In the genomic region with DNA sequence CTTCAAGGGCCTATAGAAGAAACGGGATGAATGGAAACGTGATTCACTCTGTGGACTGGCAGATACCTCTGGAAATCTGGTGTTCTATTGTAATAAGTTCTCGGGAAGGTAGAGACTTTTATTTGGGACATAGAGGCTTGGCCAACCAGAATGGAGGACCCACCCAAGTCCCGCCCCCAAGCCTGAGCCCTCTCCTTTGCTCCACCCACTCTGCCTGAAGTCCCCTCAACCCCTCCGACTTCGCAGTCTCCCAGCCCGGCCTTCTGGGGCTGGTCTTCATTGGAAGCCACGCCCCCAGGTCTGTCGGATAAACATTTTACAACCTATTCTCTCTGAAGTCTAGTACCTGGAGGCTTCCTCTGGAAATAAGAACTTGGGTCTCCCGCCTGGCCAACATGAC, we compare ENCODE assay signal across 2 cellular contexts.
TF ChIP-seq lines count a peak whose summit lies in the region.

No MANE protein-coding gene starts in this region.

TF ChIP-seq in GM23338, 12 proteins besides CTCF, POLR2A, EP300 and RAD21 (continues in another document):
- TF ChIP-seq CREB1 (CRISPR knock-in tag; IDR thresholded peaks at IDR 0.05; ENCODE audit: low read depth) (no peak), JUNB (IDR thresholded peaks at IDR 0.05; ENCODE audit: unreplicated experiment) (no peak), EZH2phosphoT487 (IDR thresholded peaks at IDR 0.05; ENCODE audit: unreplicated experiment) (no peak), POLR2AphosphoS5 (IDR thresholded peaks at IDR 0.05; ENCODE audit: low read depth) (no peak), EZH2 (IDR thresholded peaks at IDR 0.05; ENCODE audit: low read depth, unreplicated experiment) (no peak), ZNF114 (CRISPR knock-in tag; IDR thresholded peaks at IDR 0.05) (no peak), NANOG (IDR thresholded peaks at IDR 0.05; ENCODE audit: borderline replicate concordance) (no peak)
- TF ChIP-seq, protein P1, sequence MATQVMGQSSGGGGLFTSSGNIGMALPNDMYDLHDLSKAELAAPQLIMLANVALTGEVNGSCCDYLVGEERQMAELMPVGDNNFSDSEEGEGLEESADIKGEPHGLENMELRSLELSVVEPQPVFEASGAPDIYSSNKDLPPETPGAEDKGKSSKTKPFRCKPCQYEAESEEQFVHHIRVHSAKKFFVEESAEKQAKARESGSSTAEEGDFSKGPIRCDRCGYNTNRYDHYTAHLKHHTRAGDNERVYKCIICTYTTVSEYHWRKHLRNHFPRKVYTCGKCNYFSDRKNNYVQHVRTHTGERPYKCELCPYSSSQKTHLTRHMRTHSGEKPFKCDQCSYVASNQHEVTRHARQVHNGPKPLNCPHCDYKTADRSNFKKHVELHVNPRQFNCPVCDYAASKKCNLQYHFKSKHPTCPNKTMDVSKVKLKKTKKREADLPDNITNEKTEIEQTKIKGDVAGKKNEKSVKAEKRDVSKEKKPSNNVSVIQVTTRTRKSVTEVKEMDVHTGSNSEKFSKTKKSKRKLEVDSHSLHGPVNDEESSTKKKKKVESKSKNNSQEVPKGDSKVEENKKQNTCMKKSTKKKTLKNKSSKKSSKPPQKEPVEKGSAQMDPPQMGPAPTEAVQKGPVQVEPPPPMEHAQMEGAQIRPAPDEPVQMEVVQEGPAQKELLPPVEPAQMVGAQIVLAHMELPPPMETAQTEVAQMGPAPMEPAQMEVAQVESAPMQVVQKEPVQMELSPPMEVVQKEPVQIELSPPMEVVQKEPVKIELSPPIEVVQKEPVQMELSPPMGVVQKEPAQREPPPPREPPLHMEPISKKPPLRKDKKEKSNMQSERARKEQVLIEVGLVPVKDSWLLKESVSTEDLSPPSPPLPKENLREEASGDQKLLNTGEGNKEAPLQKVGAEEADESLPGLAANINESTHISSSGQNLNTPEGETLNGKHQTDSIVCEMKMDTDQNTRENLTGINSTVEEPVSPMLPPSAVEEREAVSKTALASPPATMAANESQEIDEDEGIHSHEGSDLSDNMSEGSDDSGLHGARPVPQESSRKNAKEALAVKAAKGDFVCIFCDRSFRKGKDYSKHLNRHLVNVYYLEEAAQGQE (IDR thresholded peaks at IDR 0.05; ENCODE audit: unreplicated experiment): no peak
- TF ChIP-seq, protein P2, sequence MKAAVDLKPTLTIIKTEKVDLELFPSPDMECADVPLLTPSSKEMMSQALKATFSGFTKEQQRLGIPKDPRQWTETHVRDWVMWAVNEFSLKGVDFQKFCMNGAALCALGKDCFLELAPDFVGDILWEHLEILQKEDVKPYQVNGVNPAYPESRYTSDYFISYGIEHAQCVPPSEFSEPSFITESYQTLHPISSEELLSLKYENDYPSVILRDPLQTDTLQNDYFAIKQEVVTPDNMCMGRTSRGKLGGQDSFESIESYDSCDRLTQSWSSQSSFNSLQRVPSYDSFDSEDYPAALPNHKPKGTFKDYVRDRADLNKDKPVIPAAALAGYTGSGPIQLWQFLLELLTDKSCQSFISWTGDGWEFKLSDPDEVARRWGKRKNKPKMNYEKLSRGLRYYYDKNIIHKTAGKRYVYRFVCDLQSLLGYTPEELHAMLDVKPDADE (IDR thresholded peaks at IDR 0.05): no peak
- TF ChIP-seq, protein P3, sequence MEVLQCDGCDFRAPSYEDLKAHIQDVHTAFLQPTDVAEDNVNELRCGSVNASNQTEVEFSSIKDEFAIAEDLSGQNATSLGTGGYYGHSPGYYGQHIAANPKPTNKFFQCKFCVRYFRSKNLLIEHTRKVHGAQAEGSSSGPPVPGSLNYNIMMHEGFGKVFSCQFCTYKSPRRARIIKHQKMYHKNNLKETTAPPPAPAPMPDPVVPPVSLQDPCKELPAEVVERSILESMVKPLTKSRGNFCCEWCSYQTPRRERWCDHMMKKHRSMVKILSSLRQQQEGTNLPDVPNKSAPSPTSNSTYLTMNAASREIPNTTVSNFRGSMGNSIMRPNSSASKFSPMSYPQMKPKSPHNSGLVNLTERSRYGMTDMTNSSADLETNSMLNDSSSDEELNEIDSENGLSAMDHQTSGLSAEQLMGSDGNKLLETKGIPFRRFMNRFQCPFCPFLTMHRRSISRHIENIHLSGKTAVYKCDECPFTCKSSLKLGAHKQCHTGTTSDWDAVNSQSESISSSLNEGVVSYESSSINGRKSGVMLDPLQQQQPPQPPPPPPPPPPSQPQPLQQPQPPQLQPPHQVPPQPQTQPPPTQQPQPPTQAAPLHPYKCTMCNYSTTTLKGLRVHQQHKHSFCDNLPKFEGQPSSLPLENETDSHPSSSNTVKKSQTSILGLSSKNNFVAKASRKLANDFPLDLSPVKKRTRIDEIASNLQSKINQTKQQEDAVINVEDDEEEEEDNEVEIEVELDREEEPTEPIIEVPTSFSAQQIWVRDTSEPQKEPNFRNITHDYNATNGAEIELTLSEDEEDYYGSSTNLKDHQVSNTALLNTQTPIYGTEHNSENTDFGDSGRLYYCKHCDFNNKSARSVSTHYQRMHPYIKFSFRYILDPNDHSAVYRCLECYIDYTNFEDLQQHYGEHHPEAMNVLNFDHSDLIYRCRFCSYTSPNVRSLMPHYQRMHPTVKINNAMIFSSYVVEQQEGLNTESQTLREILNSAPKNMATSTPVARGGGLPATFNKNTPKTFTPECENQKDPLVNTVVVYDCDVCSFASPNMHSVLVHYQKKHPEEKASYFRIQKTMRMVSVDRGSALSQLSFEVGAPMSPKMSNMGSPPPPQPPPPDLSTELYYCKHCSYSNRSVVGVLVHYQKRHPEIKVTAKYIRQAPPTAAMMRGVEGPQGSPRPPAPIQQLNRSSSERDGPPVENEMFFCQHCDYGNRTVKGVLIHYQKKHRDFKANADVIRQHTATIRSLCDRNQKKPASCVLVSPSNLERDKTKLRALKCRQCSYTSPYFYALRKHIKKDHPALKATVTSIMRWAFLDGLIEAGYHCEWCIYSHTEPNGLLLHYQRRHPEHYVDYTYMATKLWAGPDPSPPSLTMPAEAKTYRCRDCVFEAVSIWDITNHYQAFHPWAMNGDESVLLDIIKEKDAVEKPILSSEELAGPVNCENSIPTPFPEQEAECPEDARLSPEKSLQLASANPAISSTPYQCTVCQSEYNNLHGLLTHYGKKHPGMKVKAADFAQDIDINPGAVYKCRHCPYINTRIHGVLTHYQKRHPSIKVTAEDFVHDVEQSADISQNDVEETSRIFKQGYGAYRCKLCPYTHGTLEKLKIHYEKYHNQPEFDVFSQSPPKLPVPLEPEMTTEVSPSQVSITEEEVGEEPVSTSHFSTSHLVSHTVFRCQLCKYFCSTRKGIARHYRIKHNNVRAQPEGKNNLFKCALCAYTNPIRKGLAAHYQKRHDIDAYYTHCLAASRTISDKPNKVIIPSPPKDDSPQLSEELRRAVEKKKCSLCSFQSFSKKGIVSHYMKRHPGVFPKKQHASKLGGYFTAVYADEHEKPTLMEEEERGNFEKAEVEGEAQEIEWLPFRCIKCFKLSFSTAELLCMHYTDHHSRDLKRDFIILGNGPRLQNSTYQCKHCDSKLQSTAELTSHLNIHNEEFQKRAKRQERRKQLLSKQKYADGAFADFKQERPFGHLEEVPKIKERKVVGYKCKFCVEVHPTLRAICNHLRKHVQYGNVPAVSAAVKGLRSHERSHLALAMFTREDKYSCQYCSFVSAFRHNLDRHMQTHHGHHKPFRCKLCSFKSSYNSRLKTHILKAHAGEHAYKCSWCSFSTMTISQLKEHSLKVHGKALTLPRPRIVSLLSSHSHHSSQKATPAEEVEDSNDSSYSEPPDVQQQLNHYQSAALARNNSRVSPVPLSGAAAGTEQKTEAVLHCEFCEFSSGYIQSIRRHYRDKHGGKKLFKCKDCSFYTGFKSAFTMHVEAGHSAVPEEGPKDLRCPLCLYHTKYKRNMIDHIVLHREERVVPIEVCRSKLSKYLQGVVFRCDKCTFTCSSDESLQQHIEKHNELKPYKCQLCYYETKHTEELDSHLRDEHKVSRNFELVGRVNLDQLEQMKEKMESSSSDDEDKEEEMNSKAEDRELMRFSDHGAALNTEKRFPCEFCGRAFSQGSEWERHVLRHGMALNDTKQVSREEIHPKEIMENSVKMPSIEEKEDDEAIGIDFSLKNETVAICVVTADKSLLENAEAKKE (CRISPR knock-in tag; IDR thresholded peaks at IDR 0.05): no peak

TF ChIP-seq in IMR-90, 13 proteins besides CTCF, POLR2A, EP300 and RAD21:
- TF ChIP-seq MXI1 (IDR thresholded peaks at IDR 0.05; ENCODE audit: borderline replicate concordance, low read depth, low read length): no peak
TF ChIP-seq in IMR-90: peak in this region for 0.
